Comparison of ENCODE assay signal across 8 cellular contexts in genomic region chr1:1777950-1778826, GRCh38. TPM values are rescaled to one million over a fixed set of nuclear protein-coding genes. Genes with fewer than 3 reads are reported as not detected.
DNase-seq lines count a peak whose midpoint lies in the region; ATAC-seq and TF ChIP-seq lines count a peak whose summit lies in the region.

NADK (minus strand) TSS chr1:1778470; CDS start chr1:1765406, 13,064 bp downstream.

- peak within 1 kb of the TSS; percentile 67 for H3K27ac Mint-ChIP-seq in chondrocyte (ENCODE audit: unreplicated experiment)

- no peaks in the 10 kb centered on the region for H3K9me3 Mint-ChIP-seq in chondrocyte (ENCODE audit: low read depth)

- intact Hi-C loops in left colon (cut with DNase I, micrococcal nuclease) = no loop called here

- H3K4me3 ChIP-seq in HFF-Myc (replicated peaks; ENCODE audit: low read depth, low read length) = peak within 1 kb of the TSS; percentile 79

- H3K36me3 Mint-ChIP-seq in chondrocyte (ENCODE audit: low read depth) = no peaks in the 10 kb centered on the region

- H3K4me3 Mint-ChIP-seq in chondrocyte (ENCODE audit: unreplicated experiment) = peak within 1 kb of the TSS; percentile 82

- peak; percentile 56 to 60 for ATAC-seq in activated CD4-positive, CD25-positive, alpha-beta regulatory T cell treated with anti-CD3 and anti-CD28 coated beads, Interleukin-2, amount 50 U/mL, for 24 hours
- peak; percentile 23 for ATAC-seq in left colon

- DNase-seq in DMS 273 (lab: John Stamatoyannopoulos, UW; ENCODE audit: unreplicated experiment) (peak; percentile 88), DMS 273 treated with DMSO at 0.1 percent for 48 hours (lab: John Stamatoyannopoulos, UW) (no peak), HFF-Myc (ENCODE audit: extremely low read depth, low read depth) (no peak), NCI-H1092 (lab: John Stamatoyannopoulos, UW) (peak; percentile 31), chondrocyte (ENCODE audit: low spot score) (no peak), left colon (peak in 1 of 2 donors; percentile 70)
- DNase-seq in stimulated activated CD4-positive, alpha-beta T cell treated with anti-CD3 and anti-CD28 coated beads, Interleukin-1b, Interleukin-23, amount 100 ng/mL, for 24 hours (ENCODE audit: low read depth in 4 of 4, low spot score in 1 of 4) = peak; percentile 37 to 63 (median 55)

- no peaks in the 10 kb centered on the region for H3K27me3 Mint-ChIP-seq in chondrocyte (ENCODE audit: low read depth)

- peaks cover 56% of the 10 kb centered on the region for H3K4me1 Mint-ChIP-seq in chondrocyte (ENCODE audit: low read depth)

- TF ChIP-seq CTCF in HFF-Myc (IDR thresholded peaks at IDR 0.05; ENCODE audit: low read depth, low read length, missing control alignments) (no peak), chondrocyte (IDR thresholded peaks at IDR 0.05) (peak; percentile 39)

RNA-seq across cellular contexts. Expression of gene NADK, which starts in this region (rescaled TPM):
- total RNA-seq in chondrocyte = 66.4 to 75.8 TPM (median 68.1 TPM) in 3 replicates
- total RNA-seq in left colon = 100 to 1,000 TPM; 141 to 156 TPM

Comparison
In these comparisons a context has a peak if more than half of its experiments do, and no peak if none do; other contexts are left out.
1. DNase-seq: peak in DMS 273 (single experiment), NCI-H1092 (single experiment) and stimulated activated CD4-positive, alpha-beta T cell treated with anti-CD3 and anti-CD28 coated beads, Interleukin-1b, Interleukin-23, amount 100 ng/mL, for 24 hours (4 of 4); none in DMS 273 treated with DMSO at 0.1 percent for 48 hours (single experiment), HFF-Myc (single experiment) and chondrocyte (single experiment).